ENCODE assay signal across 28 cellular contexts in the genomic region with DNA sequence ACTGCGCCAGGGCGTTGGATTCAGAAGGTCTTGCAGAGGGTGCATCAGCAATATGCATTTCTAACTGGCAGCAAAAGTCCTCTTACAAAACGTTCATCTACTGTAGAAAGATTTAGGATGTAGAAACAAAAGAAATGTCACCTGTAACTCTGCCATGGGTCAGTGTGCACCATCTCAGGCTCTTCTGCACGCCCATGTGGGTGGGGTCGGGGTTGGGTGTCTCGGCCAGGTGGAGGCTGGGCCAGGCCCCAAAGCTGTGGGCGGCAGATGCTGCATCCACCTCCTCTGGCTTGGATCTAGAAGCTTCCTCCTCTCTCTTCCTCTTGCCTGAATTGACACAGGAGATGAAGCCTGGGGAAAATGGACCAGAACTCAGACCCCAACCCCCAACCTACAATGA.
"Had no signal": no experiment of that assay in that cellular context is flagged by ENCODE, and none has a peak within 500 bp of the region (broad histone marks: within the 10 kb centered on the region; RNA-seq: fewer than 3 reads in every experiment).

No MANE protein-coding gene starts in this region.

- ATAC-seq: activated naive CD4-positive, alpha-beta T cell treated with anti-CD3 and anti-CD28 coated beads, Interleukin-2, amount 50 U/mL, for 72 hours; activated T-cell treated with anti-CD3 and anti-CD28 coated beads, Interleukin-2, amount 50 U/mL, for 72 hours; body of pancreas; PC-3 had no signal

- H3K4me3 Mint-ChIP-seq: activated CD4-positive, alpha-beta T cell treated with anti-CD3 and anti-CD28 coated beads, Interleukin-2, amount 10 ng/mL, durations not matched to agents 24 days and 14 days; activated CD8-positive, alpha-beta T cell treated with anti-CD3 and anti-CD28 coated beads for 36 hours; activated naive CD4-positive, alpha-beta T cell treated with anti-CD3 and anti-CD28 coated beads for 36 hours; activated T-cell treated with anti-CD3 and anti-CD28 coated beads, Interleukin-2, amount 50 U/mL, for 72 hours; activated T-helper 17 cell treated with anti-CD3 and anti-CD28 coated beads, Interleukin-2, amount 50 U/mL, for 72 hours; T-helper 1 cell treated with Interleukin-12 subunit alpha and Interleukin-12 subunit beta and Interleukin-4 antibody, amounts not matched to agents 30 μg/mL and 1 μg/mL, for 36 hours; T-helper 2 cell treated with Interferon-gamma antibody and Interleukin-4, amounts not matched to agents 5 μg/mL and 100 μg/mL, for 36 hours had no signal

- H3K9me3 ChIP-seq: adrenal gland, body of pancreas, breast epithelium, Peyer's patch, SJSA1, SK-N-SH had no signal

- H3K4me1 ChIP-seq: adrenal gland, body of pancreas, breast epithelium, Peyer's patch, SJSA1 had no signal

- H3K36me3 ChIP-seq: adrenal gland, breast epithelium, Peyer's patch, SJSA1 had no signal

- H3K4me2 ChIP-seq: SK-N-SH had no signal

- H3K4me1 Mint-ChIP-seq: activated CD4-positive, alpha-beta T cell treated with anti-CD3 and anti-CD28 coated beads, Interleukin-2, amount 10 ng/mL, durations not matched to agents 24 days and 14 days; activated T-helper 17 cell treated with anti-CD3 and anti-CD28 coated beads, Interleukin-2, amount 50 U/mL, for 72 hours had no signal

- DNase-seq: activated CD4-positive, alpha-beta T cell treated with anti-CD3 and anti-CD28 coated beads, Interleukin-2, amount 50 U/mL, for 4 hours; activated gamma-delta T cell treated with Interleukin-2 at 50 U/mL for 16 hours; activated T-cell treated with anti-CD3 and anti-CD28 coated beads, Interleukin-2, amount 50 U/mL, for 1 hour; adrenal gland; body of pancreas; KBM-7; NCI-H1105; NCI-H1417 treated with DMSO at 0.1 percent for 48 hours; NCI-H187 treated with DMSO at 0.1 percent for 48 hours; NCI-H2081; NCI-H226; NCI-H446 treated with DMSO at 0.1 percent for 48 hours; NCI-H69; Peyer's patch; RPMI8226; SHP77 treated with DMSO at 0.1 percent for 48 hours; SK-N-SH had no signal

- H3K27ac ChIP-seq: adrenal gland, body of pancreas, breast epithelium, Peyer's patch, SJSA1 had no signal

- H3K9ac ChIP-seq: SK-N-SH had no signal

- H3K27me3 ChIP-seq: adrenal gland, body of pancreas, Peyer's patch, SJSA1 had no signal

- H3K36me3 Mint-ChIP-seq: activated naive CD4-positive, alpha-beta T cell treated with anti-CD3 and anti-CD28 coated beads, Interleukin-2, amount 50 U/mL, for 72 hours had no signal

- H3K4me3 ChIP-seq: adrenal gland, body of pancreas, breast epithelium, Peyer's patch, SJSA1 had no signal

- H3K27ac Mint-ChIP-seq: activated CD4-positive, alpha-beta T cell treated with anti-CD3 and anti-CD28 coated beads, Interleukin-2, amount 10 ng/mL, durations not matched to agents 24 days and 14 days; activated CD8-positive, alpha-beta T cell treated with anti-CD3 and anti-CD28 coated beads for 36 hours; activated naive CD4-positive, alpha-beta T cell treated with anti-CD3 and anti-CD28 coated beads for 36 hours; activated naive CD4-positive, alpha-beta T cell treated with anti-CD3 and anti-CD28 coated beads, Interleukin-2, amount 50 U/mL, for 72 hours; activated T-cell treated with anti-CD3 and anti-CD28 coated beads, Interleukin-2, amount 50 U/mL, for 72 hours; activated T-helper 17 cell treated with anti-CD3 and anti-CD28 coated beads, Interleukin-2, amount 50 U/mL, for 72 hours; T-helper 1 cell treated with Interleukin-12 subunit alpha and Interleukin-12 subunit beta and Interleukin-4 antibody, amounts not matched to agents 30 μg/mL and 1 μg/mL, for 36 hours; T-helper 2 cell treated with Interferon-gamma antibody and Interleukin-4, amounts not matched to agents 5 μg/mL and 100 μg/mL, for 36 hours had no signal

- H3K9me3 Mint-ChIP-seq: activated CD4-positive, alpha-beta T cell treated with anti-CD3 and anti-CD28 coated beads, Interleukin-2, amount 10 ng/mL, durations not matched to agents 24 days and 14 days; activated CD8-positive, alpha-beta T cell treated with anti-CD3 and anti-CD28 coated beads for 36 hours; activated naive CD4-positive, alpha-beta T cell treated with anti-CD3 and anti-CD28 coated beads for 36 hours; activated naive CD4-positive, alpha-beta T cell treated with anti-CD3 and anti-CD28 coated beads, Interleukin-2, amount 50 U/mL, for 72 hours; activated T-helper 17 cell treated with anti-CD3 and anti-CD28 coated beads, Interleukin-2, amount 50 U/mL, for 72 hours; T-helper 1 cell treated with Interleukin-12 subunit alpha and Interleukin-12 subunit beta and Interleukin-4 antibody, amounts not matched to agents 30 μg/mL and 1 μg/mL, for 36 hours had no signal
